ENCODE assay signal across 13 cellular contexts in the genomic region with DNA sequence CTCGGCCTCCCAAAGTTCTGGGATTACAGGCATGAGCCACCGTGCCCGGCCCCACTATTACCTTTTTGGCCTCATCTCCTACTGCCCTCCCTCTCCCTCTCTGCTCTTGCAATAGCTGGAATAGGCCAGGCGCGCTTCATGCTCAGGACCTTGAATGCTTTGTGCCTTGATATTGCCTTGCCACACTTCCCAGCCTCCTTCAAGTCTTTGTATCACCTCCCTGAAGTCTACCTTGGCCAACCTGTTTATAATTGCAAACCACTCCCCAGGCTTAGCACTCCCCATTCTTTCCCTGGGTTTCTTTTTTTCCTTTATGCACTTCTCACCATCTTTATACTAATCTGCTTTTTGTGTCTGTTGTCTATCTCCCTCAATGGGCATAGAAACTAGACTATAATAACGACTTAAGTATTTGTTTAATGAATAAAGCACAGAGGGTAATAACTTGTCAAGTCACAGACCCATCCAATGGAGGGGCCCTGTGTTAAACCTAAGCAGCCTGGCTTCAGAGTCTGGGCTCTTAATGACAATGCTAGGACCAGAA. TPM values are rescaled to one million over a fixed set of nuclear protein-coding genes. Genes with fewer than 3 reads are reported as not detected.
DNase-seq lines count a peak whose midpoint lies in the region; TF ChIP-seq lines count a peak whose summit lies in the region.
"Had no signal": no experiment of that assay in that cellular context is flagged by ENCODE, and none has a peak within 500 bp of the region (broad histone marks: within the 10 kb centered on the region; RNA-seq: fewer than 3 reads in every experiment).

No MANE protein-coding gene starts in this region.

- no peak for TF ChIP-seq CTCF in endothelial cell (IDR thresholded peaks at IDR 0.05; ENCODE audit: unreplicated experiment)
- TF ChIP-seq CTCF in osteocyte (IDR thresholded peaks at IDR 0.05), result no peak

- H3K27me3 Mint-ChIP-seq in activated naive CD4-positive, alpha-beta T cell treated with anti-CD3 and anti-CD28 coated beads, Interleukin-2, amount 10 ng/mL, durations not matched to agents 7 days and 5 days, result no peaks in the 10 kb centered on the region
- H3K27me3 Mint-ChIP-seq in endothelial cell (ENCODE audit: unreplicated experiment) (no peaks in the 10 kb centered on the region), osteocyte (ENCODE audit: unreplicated experiment) (no peaks in the 10 kb centered on the region)
- H3K27me3 Mint-ChIP-seq: B cell; CD4-positive, alpha-beta T cell had no signal

- no peaks in the 10 kb centered on the region for H3K9me3 Mint-ChIP-seq in activated naive CD4-positive, alpha-beta T cell treated with anti-CD3 and anti-CD28 coated beads, Interleukin-2, amount 10 ng/mL, durations not matched to agents 7 days and 5 days
- H3K9me3 Mint-ChIP-seq in endothelial cell (ENCODE audit: unreplicated experiment) (no peaks in the 10 kb centered on the region), osteocyte (ENCODE audit: unreplicated experiment) (no peaks in the 10 kb centered on the region)
- H3K9me3 Mint-ChIP-seq: CD4-positive, alpha-beta T cell; HFFc6 had no signal

- peaks cover 58% of the 10 kb centered on the region for H3K36me3 Mint-ChIP-seq in activated naive CD4-positive, alpha-beta T cell treated with anti-CD3 and anti-CD28 coated beads, Interleukin-2, amount 10 ng/mL, durations not matched to agents 7 days and 5 days
- H3K36me3 Mint-ChIP-seq in endothelial cell (ENCODE audit: low read depth, unreplicated experiment), result peaks cover 13% of the 10 kb centered on the region
- H3K36me3 Mint-ChIP-seq in osteocyte (ENCODE audit: unreplicated experiment), result peaks cover 53% of the 10 kb centered on the region

- peak overlapping the region; percentile 10 for H3K27ac Mint-ChIP-seq in activated naive CD4-positive, alpha-beta T cell treated with anti-CD3 and anti-CD28 coated beads, Interleukin-2, amount 10 ng/mL, durations not matched to agents 7 days and 5 days
- H3K27ac Mint-ChIP-seq in endothelial cell (ENCODE audit: unreplicated experiment) (no peak overlapping the region), osteocyte (ENCODE audit: unreplicated experiment) (peak overlapping the region; percentile 12)
- H3K27ac Mint-ChIP-seq: B cell; CD4-positive, alpha-beta T cell; HFFc6 had no signal

- CTCF ChIA-PET in activated naive CD4-positive, alpha-beta T cell treated with anti-CD3 and anti-CD28 coated beads, Interleukin-2, amount 10 ng/mL, durations not matched to agents 7 days and 5 days (lab: Charles Lee), result no interaction called here

- no peak overlapping the region for H3K4me3 Mint-ChIP-seq in activated naive CD4-positive, alpha-beta T cell treated with anti-CD3 and anti-CD28 coated beads, Interleukin-2, amount 10 ng/mL, durations not matched to agents 7 days and 5 days
- peak overlapping the region; percentile 27 for H3K4me3 Mint-ChIP-seq in endothelial cell (ENCODE audit: unreplicated experiment)
- H3K4me3 Mint-ChIP-seq in osteocyte (ENCODE audit: unreplicated experiment), result no peak overlapping the region
- H3K4me3 Mint-ChIP-seq: B cell; CD4-positive, alpha-beta T cell; HFFc6 had no signal

- peaks cover 11% of the 10 kb centered on the region for H3K4me1 Mint-ChIP-seq in activated naive CD4-positive, alpha-beta T cell treated with anti-CD3 and anti-CD28 coated beads, Interleukin-2, amount 10 ng/mL, durations not matched to agents 7 days and 5 days
- H3K4me1 Mint-ChIP-seq in endothelial cell (ENCODE audit: unreplicated experiment) (no peaks in the 10 kb centered on the region), osteocyte (ENCODE audit: unreplicated experiment) (peaks cover 5% of the 10 kb centered on the region)

- no peak for DNase-seq in activated naive CD4-positive, alpha-beta T cell treated with anti-CD3 and anti-CD28 coated beads, Interleukin-2, amount 10 ng/mL, durations not matched to agents 7 days and 5 days
- no peak for DNase-seq in activated naive CD4-positive, alpha-beta T cell treated with Interleukin-2 at 50 U/mL for 16 hours
- DNase-seq in endothelial cell (ENCODE audit: low spot score) (no peak), osteocyte (ENCODE audit: extremely low spot score, unreplicated experiment) (no peak), NCI-H446 (lab: John Stamatoyannopoulos, UW) (no peak), NCI-H526 (lab: John Stamatoyannopoulos, UW) (no peak), OCI-M2 (lab: John Stamatoyannopoulos, UW; ENCODE audit: unreplicated experiment) (no peak)
- DNase-seq: C1 segment of cervical spinal cord; CD4-positive, alpha-beta T cell; DMS79; HCEC 1CT; HFFc6 had no signal

RNA-seq across cellular contexts. Expression of gene OGFOD1, which starts 6.6 kb away (rescaled TPM):
- 24.8 TPM for total RNA-seq in endothelial cell (ENCODE audit: unreplicated experiment)
- 46.3 and 50.6 TPM in 2 replicates for total RNA-seq in osteocyte

RNA-seq across cellular contexts. Expression of gene NUDT21, which starts 6.9 kb away (rescaled TPM):
- 126 TPM for total RNA-seq in endothelial cell (ENCODE audit: unreplicated experiment)
- 103 and 105 TPM in 2 replicates for total RNA-seq in osteocyte

RNA-seq across cellular contexts. Expression of gene AMFR, which starts 32.7 kb away (rescaled TPM):
- total RNA-seq in endothelial cell (ENCODE audit: unreplicated experiment) (90.7 TPM), osteocyte (117 and 136 TPM in 2 replicates)
